In the genomic region with DNA sequence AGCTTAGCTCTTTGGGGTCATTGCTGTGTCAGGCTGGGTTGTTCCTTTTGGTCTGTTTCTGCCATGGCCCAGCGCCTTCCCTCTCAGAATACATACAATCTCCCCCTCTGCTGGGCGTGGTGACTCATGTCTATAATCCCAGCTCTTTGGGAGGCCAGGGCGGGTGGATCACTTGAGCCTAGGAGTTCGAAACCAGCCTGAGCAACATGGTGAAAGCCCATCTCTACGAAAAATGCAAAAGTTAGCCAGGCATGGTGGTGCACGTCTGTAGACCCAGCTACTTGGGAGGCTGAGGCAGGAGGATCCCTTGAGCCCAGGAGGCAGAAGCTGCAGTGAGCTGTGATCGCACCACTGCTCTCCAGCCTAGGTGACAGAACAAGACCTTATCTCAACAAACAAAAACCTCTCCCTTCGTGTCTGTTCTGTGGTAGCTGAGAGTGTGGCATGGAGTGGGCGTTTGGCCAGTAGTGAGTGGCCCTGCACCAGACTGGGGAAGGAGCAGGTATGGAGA, we compare ENCODE assay signal across 9 cellular contexts. TPM values are rescaled to one million over a fixed set of nuclear protein-coding genes. Genes with fewer than 3 reads are reported as not detected.
DNase-seq lines count a peak whose midpoint lies in the region; ATAC-seq lines count a peak whose summit lies in the region.
"Had no signal": no experiment of that assay in that cellular context is flagged by ENCODE, and none has a peak within 500 bp of the region (broad histone marks: within the 10 kb centered on the region; RNA-seq: fewer than 3 reads in every experiment).

No MANE protein-coding gene starts in this region.

- CTCF ChIA-PET in activated CD8-positive, alpha-beta memory T cell treated with anti-CD3 and anti-CD28 coated beads, Interleukin-2, amount 10 ng/mL, durations not matched to agents 7 days and 5 days (lab: Charles Lee) = interaction anchor here (0.6 to 5.0 kb wide), 22 partner anchors 13 to 442 kb away, joined by 3 to 75 read pairs (median 4); a partner anchor contains a TSS

- H3K27ac Mint-ChIP-seq in activated CD8-positive, alpha-beta memory T cell treated with anti-CD3 and anti-CD28 coated beads, Interleukin-2, amount 10 ng/mL, durations not matched to agents 7 days and 5 days = peak overlapping the region; percentile 78
- peak overlapping the region; percentile 94 for H3K27ac Mint-ChIP-seq in central memory CD8-positive, alpha-beta T cell (ENCODE audit: low read depth)
- peak overlapping the region; percentile 96 for H3K27ac Mint-ChIP-seq in stimulated activated naive CD8-positive, alpha-beta T cell treated with anti-CD3 and anti-CD28 coated beads, Interleukin-15, Interleukin-2, amounts not matched to agents 100 ng/mL and 50 ng/mL, for 24 hours

- peaks cover 28% of the 10 kb centered on the region for H3K4me1 Mint-ChIP-seq in activated CD8-positive, alpha-beta memory T cell treated with anti-CD3 and anti-CD28 coated beads, Interleukin-2, amount 10 ng/mL, durations not matched to agents 7 days and 5 days
- peaks cover 17% of the 10 kb centered on the region for H3K4me1 Mint-ChIP-seq in central memory CD8-positive, alpha-beta T cell
- H3K4me1 Mint-ChIP-seq in stimulated activated naive CD8-positive, alpha-beta T cell treated with anti-CD3 and anti-CD28 coated beads, Interleukin-15, Interleukin-2, amounts not matched to agents 100 ng/mL and 50 ng/mL, for 24 hours (ENCODE audit: low read depth) = peaks cover 26% of the 10 kb centered on the region

- DNase-seq in activated CD8-positive, alpha-beta memory T cell treated with anti-CD3 and anti-CD28 coated beads, Interleukin-2, amount 10 ng/mL, durations not matched to agents 7 days and 5 days = no peak
- DNase-seq in activated CD8-positive, alpha-beta memory T cell treated with anti-CD3 and anti-CD28 coated beads, Interleukin-2, amount 50 U/mL, for 48 hours = no peak
- DNase-seq in M059J (ENCODE audit: low read depth) (peak; percentile 39), cerebellar nuclear complex (lab: John Stamatoyannopoulos, UW) (no peak), activated gamma-delta T cell treated with Interleukin-2 at 50 U/mL for 16 hours (no peak)
- DNase-seq in central memory CD8-positive, alpha-beta T cell (ENCODE audit: low spot score in 2 of 2) = no peak

- no peak overlapping the region for H3K4me3 Mint-ChIP-seq in activated CD8-positive, alpha-beta memory T cell treated with anti-CD3 and anti-CD28 coated beads, Interleukin-2, amount 10 ng/mL, durations not matched to agents 7 days and 5 days
- H3K4me3 Mint-ChIP-seq in central memory CD8-positive, alpha-beta T cell = no peak overlapping the region
- peak overlapping the region; percentile 34 for H3K4me3 Mint-ChIP-seq in stimulated activated naive CD8-positive, alpha-beta T cell treated with anti-CD3 and anti-CD28 coated beads, Interleukin-15, Interleukin-2, amounts not matched to agents 100 ng/mL and 50 ng/mL, for 24 hours

- H3K9me3 Mint-ChIP-seq in activated CD8-positive, alpha-beta memory T cell treated with anti-CD3 and anti-CD28 coated beads, Interleukin-2, amount 10 ng/mL, durations not matched to agents 7 days and 5 days (ENCODE audit: low read depth) = no peaks in the 10 kb centered on the region
- no peaks in the 10 kb centered on the region for H3K9me3 Mint-ChIP-seq in central memory CD8-positive, alpha-beta T cell
- no peaks in the 10 kb centered on the region for H3K9me3 Mint-ChIP-seq in stimulated activated naive CD8-positive, alpha-beta T cell treated with anti-CD3 and anti-CD28 coated beads, Interleukin-15, Interleukin-2, amounts not matched to agents 100 ng/mL and 50 ng/mL, for 24 hours

- ATAC-seq in activated CD8-positive, alpha-beta memory T cell treated with anti-CD3 and anti-CD28 coated beads, Interleukin-2, amount 10 ng/mL, durations not matched to agents 7 days and 5 days = no peak
- no peak for ATAC-seq in central memory CD8-positive, alpha-beta T cell (replicated peaks; ENCODE audit: extremely low read depth, poor library complexity, severe bottlenecking)
- ATAC-seq in GM19455 (IDR thresholded peaks at IDR 0.05; ENCODE audit: unreplicated experiment) = no peak

- peaks cover 2% of the 10 kb centered on the region for H3K36me3 Mint-ChIP-seq in activated CD8-positive, alpha-beta memory T cell treated with anti-CD3 and anti-CD28 coated beads, Interleukin-2, amount 10 ng/mL, durations not matched to agents 7 days and 5 days
- peaks cover 54% of the 10 kb centered on the region for H3K36me3 Mint-ChIP-seq in central memory CD8-positive, alpha-beta T cell (ENCODE audit: insufficient read depth)
- H3K36me3 Mint-ChIP-seq in stimulated activated naive CD8-positive, alpha-beta T cell treated with anti-CD3 and anti-CD28 coated beads, Interleukin-15, Interleukin-2, amounts not matched to agents 100 ng/mL and 50 ng/mL, for 24 hours (ENCODE audit: low read depth) = peaks cover 45% of the 10 kb centered on the region

- H3K27me3 Mint-ChIP-seq in activated CD8-positive, alpha-beta memory T cell treated with anti-CD3 and anti-CD28 coated beads, Interleukin-2, amount 10 ng/mL, durations not matched to agents 7 days and 5 days = no peaks in the 10 kb centered on the region
- H3K27me3 Mint-ChIP-seq in central memory CD8-positive, alpha-beta T cell = no peaks in the 10 kb centered on the region
- H3K27me3 Mint-ChIP-seq in stimulated activated naive CD8-positive, alpha-beta T cell treated with anti-CD3 and anti-CD28 coated beads, Interleukin-15, Interleukin-2, amounts not matched to agents 100 ng/mL and 50 ng/mL, for 24 hours = no peaks in the 10 kb centered on the region

RNA-seq across cellular contexts. Expression of a gene that starts 35.7 kb away (rescaled TPM):
- 10 to 100 TPM; 44.5 to 56.5 TPM for total RNA-seq in activated CD8-positive, alpha-beta memory T cell treated with anti-CD3 and anti-CD28 coated beads, Interleukin-2, amount 10 ng/mL, durations not matched to agents 7 days and 5 days
- 15.1 and 17.6 TPM in 2 replicates for total RNA-seq in M059J (2014; rRNA removed; shearing (Covaris generic))

RNA-seq across cellular contexts. Expression of a gene that starts 46.7 kb away (rescaled TPM):
- total RNA-seq in activated CD8-positive, alpha-beta memory T cell treated with anti-CD3 and anti-CD28 coated beads, Interleukin-2, amount 10 ng/mL, durations not matched to agents 7 days and 5 days = 100 to 1,000 TPM; 146 to 155 TPM
- total RNA-seq in M059J (2014; rRNA removed; shearing (Covaris generic)) = 189 and 209 TPM in 2 replicates

RNA-seq across cellular contexts. Expression of a gene that starts 56.2 kb away (rescaled TPM):
- 1 to 10 TPM; 1.1 to 1.2 TPM for total RNA-seq in activated CD8-positive, alpha-beta memory T cell treated with anti-CD3 and anti-CD28 coated beads, Interleukin-2, amount 10 ng/mL, durations not matched to agents 7 days and 5 days
- total RNA-seq in M059J (2014; rRNA removed; shearing (Covaris generic)) = 2.0 and 3.4 TPM in 2 replicates
- total RNA-seq: right atrium auricular region had no signal
